ENCODE assay signal across 13 cellular contexts in the genomic region with DNA sequence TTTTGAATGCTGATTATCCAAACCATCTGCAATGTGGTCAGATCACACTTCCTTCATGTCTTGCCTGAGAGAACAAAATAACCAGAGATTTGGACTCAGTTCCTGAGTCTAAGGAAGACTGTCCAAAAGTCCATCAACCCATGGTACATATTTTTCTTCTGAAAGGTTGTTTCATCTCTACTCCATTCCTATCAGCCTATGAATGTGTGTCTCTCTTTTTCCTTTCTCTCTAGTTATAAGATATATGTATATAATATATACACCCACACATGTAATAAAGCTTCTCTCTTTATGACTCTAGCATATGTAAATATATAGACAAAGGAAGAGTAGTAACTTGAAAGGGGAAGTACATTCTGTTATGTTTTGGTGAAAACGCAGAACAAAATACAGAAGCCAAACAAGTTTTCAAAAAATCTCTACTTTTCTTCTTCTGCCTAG.
DNase-seq lines count a peak whose midpoint lies in the region; ATAC-seq and TF ChIP-seq lines count a peak whose summit lies in the region.
"Had no signal": no experiment of that assay in that cellular context is flagged by ENCODE, and none has a peak within 500 bp of the region (broad histone marks: within the 10 kb centered on the region; RNA-seq: fewer than 3 reads in every experiment).

No MANE protein-coding gene starts in this region.

- H3K27me3 ChIP-seq in psoas muscle (ENCODE audit: insufficient read depth in 3 of 3, low read length in 2 of 3): no peaks in the 10 kb centered on the region

- no peaks in the 10 kb centered on the region for H3K9me3 ChIP-seq in psoas muscle

- no peaks in the 10 kb centered on the region for H3K36me3 ChIP-seq in psoas muscle (ENCODE audit: insufficient read depth in 1 of 2, low read depth in 1 of 2)

- intact Hi-C loops in psoas muscle (cut with DNase I): no loop called here

- no peak overlapping the region for H3K4me3 ChIP-seq in psoas muscle
- H3K4me3 ChIP-seq: K562, skin epidermis had no signal

- in situ Hi-C loops in GM13977 (cut with MboI; ENCODE audit: low pct_unique_long_range_greater_than_20kb, low sequenced_read_pairs, unreplicated experiment): no loop called here

- DNase-seq in GM13977 (ENCODE audit: low spot score) (peak; percentile 33), psoas muscle (no peak), NCI-H2227 treated with DMSO at 0.1 percent for 48 hours (lab: John Stamatoyannopoulos, UW) (no peak), UCSD-AML1 (lab: John Stamatoyannopoulos, UW; ENCODE audit: unreplicated experiment) (no peak)
- DNase-seq in central memory CD4-positive, alpha-beta T cell: no peak
- DNase-seq: amniotic stem cell, DND-41, T-helper 2 cell had no signal

- no peak for TF ChIP-seq CTCF in GM13977 (IDR thresholded peaks at IDR 0.05; ENCODE audit: extremely low read depth, insufficient read depth, missing control alignments)
- no peak for TF ChIP-seq CTCF in psoas muscle (IDR thresholded peaks at IDR 0.05)

- WGBS in psoas muscle, 3 donors: 65 to 73% (median 70%) methylated on average over 1 of the region's 1 CpG

- no peak overlapping the region for H3K27ac ChIP-seq in psoas muscle

- peak; percentile 98 for ATAC-seq in GM21526 (IDR thresholded peaks at IDR 0.05; ENCODE audit: low FRiP score, unreplicated experiment)
- peak; percentile 99 for ATAC-seq in HG03442 (IDR thresholded peaks at IDR 0.05; ENCODE audit: unreplicated experiment)
- ATAC-seq in esophagus mucosa: peak; percentile 62
- no peak for ATAC-seq in psoas muscle
- ATAC-seq: K562 had no signal

- H3K4me1 ChIP-seq in psoas muscle: no peaks in the 10 kb centered on the region

Comparison
In these comparisons a context has a peak if more than half of its experiments do, and no peak if none do; other contexts are left out.
1. ATAC-seq: peak in GM21526 (single experiment), HG03442 (single experiment) and esophagus mucosa (single experiment); none in psoas muscle (0 of 4).